ENCODE assay signal across 23 cellular contexts in the genomic region with DNA sequence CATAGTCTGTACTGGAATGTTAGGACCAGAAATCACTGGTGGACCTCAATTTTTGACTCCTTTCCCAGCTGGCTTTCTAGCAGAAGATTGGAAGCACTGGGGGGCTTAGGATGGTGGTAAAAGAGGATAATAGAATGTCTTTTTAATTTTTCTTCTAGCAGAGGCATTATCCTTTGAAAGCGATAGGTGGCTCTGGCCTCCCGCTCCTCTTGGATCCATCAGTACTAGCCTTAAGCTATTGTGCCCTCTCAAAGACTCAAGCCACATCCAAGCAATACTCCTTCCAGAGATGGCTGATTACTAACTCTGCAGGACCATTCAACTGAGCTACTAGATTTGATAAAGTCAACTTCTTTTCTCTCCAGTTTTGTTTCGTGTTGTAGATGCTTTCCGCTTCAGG.
DNase-seq lines count a peak whose midpoint lies in the region; ATAC-seq and TF ChIP-seq lines count a peak whose summit lies in the region.
"Had no signal": no experiment of that assay in that cellular context is flagged by ENCODE, and none has a peak within 500 bp of the region (broad histone marks: within the 10 kb centered on the region; RNA-seq: fewer than 3 reads in every experiment).

No MANE protein-coding gene starts in this region.

- TF ChIP-seq CTCF in LNCAP (IDR thresholded peaks at IDR 0.05) (peak; percentile 54), WTC11 (IDR thresholded peaks at IDR 0.05) (no peak), kidney epithelial cell (IDR thresholded peaks at IDR 0.05; ENCODE audit: insufficient read depth, low read length, poor library complexity, severe bottlenecking) (peak; percentile 26)

- POLR2A ChIA-PET in WTC11 (lab: Charles Lee): no interaction called here

- H3K4me3 ChIP-seq in kidney epithelial cell (ENCODE audit: low read depth, low read length): no peak overlapping the region
- H3K4me3 ChIP-seq: lung, ovary, SJSA1, stomach had no signal

- no peaks in the 10 kb centered on the region for H3K27me3 ChIP-seq in kidney epithelial cell (ENCODE audit: control insufficient read depth, insufficient read depth, low read length)
- H3K27me3 ChIP-seq: ovary, SJSA1, stomach had no signal

- H3K36me3 Mint-ChIP-seq in WTC11: no peaks in the 10 kb centered on the region
- H3K36me3 Mint-ChIP-seq: activated naive CD4-positive, alpha-beta T cell treated with anti-CD3 and anti-CD28 coated beads, Interleukin-2, amount 50 U/mL, for 24 hours had no signal

- no peaks in the 10 kb centered on the region for H3K36me3 ChIP-seq in kidney epithelial cell (ENCODE audit: control insufficient read depth, insufficient read depth, low read length)
- H3K36me3 ChIP-seq: ovary, SJSA1, stomach had no signal

- no peaks in the 10 kb centered on the region for H3K9me3 Mint-ChIP-seq in WTC11

- peak; percentile 94 for ATAC-seq in WTC11
- ATAC-seq in stimulated activated naive CD8-positive, alpha-beta T cell treated with anti-CD3 and anti-CD28 coated beads, Interleukin-15, Interleukin-2, amounts not matched to agents 100 U/mL and 50 U/mL, for 24 hours: no peak
- ATAC-seq: activated CD8-positive, alpha-beta T cell treated with anti-CD3 and anti-CD28 coated beads, Interleukin-2, amount 10 ng/mL, durations not matched to agents 7 days and 5 days; activated T-cell treated with anti-CD3 and anti-CD28 coated beads, Interleukin-2, amount 50 U/mL, for 4 hours had no signal

- H3K27ac Mint-ChIP-seq in WTC11: no peak overlapping the region
- H3K27ac Mint-ChIP-seq: activated CD8-positive, alpha-beta T cell treated with anti-CD3 and anti-CD28 coated beads, Interleukin-2, amount 10 ng/mL, durations not matched to agents 7 days and 5 days; activated naive CD4-positive, alpha-beta T cell treated with anti-CD3 and anti-CD28 coated beads, Interleukin-2, amount 50 U/mL, for 24 hours had no signal

- DNase-seq in DMS114 treated with DMSO at 0.1 percent for 48 hours (lab: John Stamatoyannopoulos, UW; ENCODE audit: unreplicated experiment) (peak; percentile 17), WTC11 (ENCODE audit: low spot score) (peak; percentile 25), kidney epithelial cell (ENCODE audit: low read depth) (no peak), retina (no peak), NCI-H2107 (lab: John Stamatoyannopoulos, UW) (no peak)
- DNase-seq in stimulated activated CD4-positive, alpha-beta T cell treated with anti-CD3 and anti-CD28 coated beads, Interleukin-15, amount 100 ng/mL, for 24 hours: no peak
- no peak for DNase-seq in stimulated activated naive CD8-positive, alpha-beta T cell treated with anti-CD3 and anti-CD28 coated beads, Interleukin-15, Interleukin-2, amounts not matched to agents 100 U/mL and 50 U/mL, for 24 hours
- DNase-seq: activated CD8-positive, alpha-beta T cell treated with anti-CD3 and anti-CD28 coated beads, Interleukin-2, amount 10 ng/mL, durations not matched to agents 7 days and 5 days; activated T-cell treated with anti-CD3 and anti-CD28 coated beads, Interleukin-2, amount 50 U/mL, for 4 hours; COR-L47; effector CD8-positive, alpha-beta T cell; EL; head of caudate nucleus; NCI-H1694; NCI-H226; ovary; stimulated activated CD4-positive, alpha-beta T cell treated with anti-CD3 and anti-CD28 coated beads, Interleukin-2, amount 100 ng/mL, for 48 hours; stomach; trophoblast cell had no signal

- 0 out of 2 replicates have a peak, but pooled peaks cover 2% of the 10 kb centered on the region for H3K4me1 Mint-ChIP-seq in WTC11
- H3K4me1 Mint-ChIP-seq: activated naive CD4-positive, alpha-beta T cell treated with anti-CD3 and anti-CD28 coated beads, Interleukin-2, amount 50 U/mL, for 24 hours had no signal

- H3K27me3 Mint-ChIP-seq in WTC11 (ENCODE audit: low read depth): no peaks in the 10 kb centered on the region
- H3K27me3 Mint-ChIP-seq: activated naive CD4-positive, alpha-beta T cell treated with anti-CD3 and anti-CD28 coated beads, Interleukin-2, amount 50 U/mL, for 24 hours had no signal

- CTCF ChIA-PET in WTC11 (lab: Charles Lee): interaction anchor here (0.8 to 1.4 kb wide), 2 partner anchors 10 to 326 kb away, joined by 3 to 5 read pairs; no protein-coding TSS in a partner anchor

- no peak overlapping the region for H3K4me3 Mint-ChIP-seq in WTC11
- H3K4me3 Mint-ChIP-seq: activated CD8-positive, alpha-beta T cell treated with anti-CD3 and anti-CD28 coated beads, Interleukin-2, amount 10 ng/mL, durations not matched to agents 7 days and 5 days; activated naive CD4-positive, alpha-beta T cell treated with anti-CD3 and anti-CD28 coated beads, Interleukin-2, amount 50 U/mL, for 24 hours; activated T-cell treated with anti-CD3 and anti-CD28 coated beads, Interleukin-2, amount 50 U/mL, for 4 hours had no signal

TF ChIP-seq in WTC11, 78 proteins besides CTCF, POLR2A, EP300 and RAD21 (continues in another document):
- TF ChIP-seq, protein P1, sequence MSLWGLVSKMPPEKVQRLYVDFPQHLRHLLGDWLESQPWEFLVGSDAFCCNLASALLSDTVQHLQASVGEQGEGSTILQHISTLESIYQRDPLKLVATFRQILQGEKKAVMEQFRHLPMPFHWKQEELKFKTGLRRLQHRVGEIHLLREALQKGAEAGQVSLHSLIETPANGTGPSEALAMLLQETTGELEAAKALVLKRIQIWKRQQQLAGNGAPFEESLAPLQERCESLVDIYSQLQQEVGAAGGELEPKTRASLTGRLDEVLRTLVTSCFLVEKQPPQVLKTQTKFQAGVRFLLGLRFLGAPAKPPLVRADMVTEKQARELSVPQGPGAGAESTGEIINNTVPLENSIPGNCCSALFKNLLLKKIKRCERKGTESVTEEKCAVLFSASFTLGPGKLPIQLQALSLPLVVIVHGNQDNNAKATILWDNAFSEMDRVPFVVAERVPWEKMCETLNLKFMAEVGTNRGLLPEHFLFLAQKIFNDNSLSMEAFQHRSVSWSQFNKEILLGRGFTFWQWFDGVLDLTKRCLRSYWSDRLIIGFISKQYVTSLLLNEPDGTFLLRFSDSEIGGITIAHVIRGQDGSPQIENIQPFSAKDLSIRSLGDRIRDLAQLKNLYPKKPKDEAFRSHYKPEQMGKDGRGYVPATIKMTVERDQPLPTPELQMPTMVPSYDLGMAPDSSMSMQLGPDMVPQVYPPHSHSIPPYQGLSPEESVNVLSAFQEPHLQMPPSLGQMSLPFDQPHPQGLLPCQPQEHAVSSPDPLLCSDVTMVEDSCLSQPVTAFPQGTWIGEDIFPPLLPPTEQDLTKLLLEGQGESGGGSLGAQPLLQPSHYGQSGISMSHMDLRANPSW (CRISPR knock-in tag; conservative IDR thresholded peaks at IDR 0.05; ENCODE audit: low read depth): no peak
- TF ChIP-seq CREM (CRISPR knock-in tag; IDR thresholded peaks at IDR 0.05) (no peak), TEAD4 (CRISPR knock-in tag; IDR thresholded peaks at IDR 0.05) (no peak), ZNF219 (CRISPR knock-in tag; IDR thresholded peaks at IDR 0.05; ENCODE audit: borderline replicate concordance) (no peak), NR2C2 (CRISPR knock-in tag; IDR thresholded peaks at IDR 0.05) (no peak)
- TF ChIP-seq, protein P2, sequence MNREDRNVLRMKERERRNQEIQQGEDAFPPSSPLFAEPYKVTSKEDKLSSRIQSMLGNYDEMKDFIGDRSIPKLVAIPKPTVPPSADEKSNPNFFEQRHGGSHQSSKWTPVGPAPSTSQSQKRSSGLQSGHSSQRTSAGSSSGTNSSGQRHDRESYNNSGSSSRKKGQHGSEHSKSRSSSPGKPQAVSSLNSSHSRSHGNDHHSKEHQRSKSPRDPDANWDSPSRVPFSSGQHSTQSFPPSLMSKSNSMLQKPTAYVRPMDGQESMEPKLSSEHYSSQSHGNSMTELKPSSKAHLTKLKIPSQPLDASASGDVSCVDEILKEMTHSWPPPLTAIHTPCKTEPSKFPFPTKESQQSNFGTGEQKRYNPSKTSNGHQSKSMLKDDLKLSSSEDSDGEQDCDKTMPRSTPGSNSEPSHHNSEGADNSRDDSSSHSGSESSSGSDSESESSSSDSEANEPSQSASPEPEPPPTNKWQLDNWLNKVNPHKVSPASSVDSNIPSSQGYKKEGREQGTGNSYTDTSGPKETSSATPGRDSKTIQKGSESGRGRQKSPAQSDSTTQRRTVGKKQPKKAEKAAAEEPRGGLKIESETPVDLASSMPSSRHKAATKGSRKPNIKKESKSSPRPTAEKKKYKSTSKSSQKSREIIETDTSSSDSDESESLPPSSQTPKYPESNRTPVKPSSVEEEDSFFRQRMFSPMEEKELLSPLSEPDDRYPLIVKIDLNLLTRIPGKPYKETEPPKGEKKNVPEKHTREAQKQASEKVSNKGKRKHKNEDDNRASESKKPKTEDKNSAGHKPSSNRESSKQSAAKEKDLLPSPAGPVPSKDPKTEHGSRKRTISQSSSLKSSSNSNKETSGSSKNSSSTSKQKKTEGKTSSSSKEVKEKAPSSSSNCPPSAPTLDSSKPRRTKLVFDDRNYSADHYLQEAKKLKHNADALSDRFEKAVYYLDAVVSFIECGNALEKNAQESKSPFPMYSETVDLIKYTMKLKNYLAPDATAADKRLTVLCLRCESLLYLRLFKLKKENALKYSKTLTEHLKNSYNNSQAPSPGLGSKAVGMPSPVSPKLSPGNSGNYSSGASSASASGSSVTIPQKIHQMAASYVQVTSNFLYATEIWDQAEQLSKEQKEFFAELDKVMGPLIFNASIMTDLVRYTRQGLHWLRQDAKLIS (CRISPR knock-in tag; IDR thresholded peaks at IDR 0.05; ENCODE audit: borderline replicate concordance): no peak
- TF ChIP-seq, protein P3, sequence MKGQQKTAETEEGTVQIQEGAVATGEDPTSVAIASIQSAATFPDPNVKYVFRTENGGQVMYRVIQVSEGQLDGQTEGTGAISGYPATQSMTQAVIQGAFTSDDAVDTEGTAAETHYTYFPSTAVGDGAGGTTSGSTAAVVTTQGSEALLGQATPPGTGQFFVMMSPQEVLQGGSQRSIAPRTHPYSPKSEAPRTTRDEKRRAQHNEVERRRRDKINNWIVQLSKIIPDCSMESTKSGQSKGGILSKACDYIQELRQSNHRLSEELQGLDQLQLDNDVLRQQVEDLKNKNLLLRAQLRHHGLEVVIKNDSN (CRISPR knock-in tag; IDR thresholded peaks at IDR 0.05): no peak
- TF ChIP-seq, protein P4, sequence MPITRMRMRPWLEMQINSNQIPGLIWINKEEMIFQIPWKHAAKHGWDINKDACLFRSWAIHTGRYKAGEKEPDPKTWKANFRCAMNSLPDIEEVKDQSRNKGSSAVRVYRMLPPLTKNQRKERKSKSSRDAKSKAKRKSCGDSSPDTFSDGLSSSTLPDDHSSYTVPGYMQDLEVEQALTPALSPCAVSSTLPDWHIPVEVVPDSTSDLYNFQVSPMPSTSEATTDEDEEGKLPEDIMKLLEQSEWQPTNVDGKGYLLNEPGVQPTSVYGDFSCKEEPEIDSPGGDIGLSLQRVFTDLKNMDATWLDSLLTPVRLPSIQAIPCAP (CRISPR knock-in tag; IDR thresholded peaks at IDR 0.05): no peak
- TF ChIP-seq, protein P5, sequence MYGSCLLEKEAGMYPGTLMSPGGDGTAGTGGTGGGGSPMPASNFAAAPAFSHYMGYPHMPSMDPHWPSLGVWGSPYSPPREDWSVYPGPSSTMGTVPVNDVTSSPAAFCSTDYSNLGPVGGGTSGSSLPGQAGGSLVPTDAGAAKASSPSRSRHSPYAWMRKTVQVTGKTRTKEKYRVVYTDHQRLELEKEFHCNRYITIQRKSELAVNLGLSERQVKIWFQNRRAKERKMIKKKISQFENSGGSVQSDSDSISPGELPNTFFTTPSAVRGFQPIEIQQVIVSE (CRISPR knock-in tag; IDR thresholded peaks at IDR 0.05; ENCODE audit: borderline replicate concordance): no peak

Comparison
In these comparisons a context has a peak if more than half of its experiments do, and no peak if none do; other contexts are left out.
1. DNase-seq: peak in DMS114 treated with DMSO at 0.1 percent for 48 hours (single experiment) and WTC11 (single experiment); none in kidney epithelial cell (single experiment), stimulated activated CD4-positive, alpha-beta T cell treated with anti-CD3 and anti-CD28 coated beads, Interleukin-15, amount 100 ng/mL, for 24 hours (single experiment), stimulated activated naive CD8-positive, alpha-beta T cell treated with anti-CD3 and anti-CD28 coated beads, Interleukin-15, Interleukin-2, amounts not matched to agents 100 U/mL and 50 U/mL, for 24 hours (single experiment), retina (single experiment) and NCI-H2107 (single experiment).